15 cellular contexts compared by ENCODE assay signal in genomic region chr3:101928890-101929289, GRCh38.
DNase-seq lines count a peak whose midpoint lies in the region; ATAC-seq, FAIRE-seq and TF ChIP-seq lines count a peak whose summit lies in the region.
"Had no signal": no experiment of that assay in that cellular context is flagged by ENCODE, and none has a peak within 500 bp of the region (broad histone marks: within the 10 kb centered on the region; RNA-seq: fewer than 3 reads in every experiment).

No MANE protein-coding gene starts in this region.

- peak overlapping the region; percentile 33 to 68; a peak in 4 of 6 replicates for H3K27ac ChIP-seq in A549
- H3K27ac ChIP-seq in spleen: no peak overlapping the region
- H3K27ac ChIP-seq: cardiac muscle cell had no signal

- peaks cover 1% of the 10 kb centered on the region for H3K9me3 Mint-ChIP-seq in nephron progenitor cell
- H3K9me3 Mint-ChIP-seq: activated T-helper 2 cell treated with anti-CD3 and anti-CD28 coated beads, Interferon-gamma antibody, Interleukin-2, Interleukin-4, amounts not matched to agents 10 μg/mL and 5 μg/mL and 100 μg/mL, durations not matched to agents 14 hours and 24 hours and 36 hours had no signal

- peaks cover 7% of the 10 kb centered on the region for H3K4me1 Mint-ChIP-seq in nephron progenitor cell

- H3K27me3 ChIP-seq in spleen (replicated peaks in 1 of 7): no peaks in the 10 kb centered on the region
- H3K27me3 ChIP-seq: cardiac muscle cell had no signal

- H3K36me3 ChIP-seq in spleen: no peaks in the 10 kb centered on the region
- H3K36me3 ChIP-seq: cardiac muscle cell had no signal

- POLR2A ChIA-PET in A549 (lab: Yijun Ruan, JAX): interaction anchor here (1.1 kb wide), 1 partner anchor 79 kb away, joined by 5 read pairs; the partner anchor contains the start of gene NFKBIZ

- intact Hi-C loops in spleen (cut with DNase I; ENCODE audit: low total_unique reads): no loop called here

- no peak overlapping the region for H3K27ac Mint-ChIP-seq in nephron progenitor cell
- H3K27ac Mint-ChIP-seq: activated CD4-positive, alpha-beta T cell treated with anti-CD3 and anti-CD28 coated beads, Interleukin-2, amount 10 ng/mL, durations not matched to agents 7 days and 5 days; activated T-helper 2 cell treated with anti-CD3 and anti-CD28 coated beads, Interferon-gamma antibody, Interleukin-2, Interleukin-4, amounts not matched to agents 10 μg/mL and 5 μg/mL and 100 μg/mL, durations not matched to agents 14 hours and 24 hours and 36 hours; natural killer cell treated with Interleukin-12 subunit alpha and Interleukin-12 subunit beta and Interleukin-15 and Interleukin-18, amount 100 ng/mL, for 72 hours had no signal

- DNase-seq in A549 (ENCODE audit: low read depth in 1 of 2, low spot score in 1 of 2) (peak in 1 of 2 experiments; percentile 51), HTR-8/SVneo (ENCODE audit: insufficient read length, low spot score) (peak; percentile 73), astrocyte of the spinal cord (ENCODE audit: low read depth, low spot score) (peak; percentile 67), iris pigment epithelial cell (ENCODE audit: low read depth) (peak; percentile 65), nephron progenitor cell (no peak), NCI-H2081 (lab: John Stamatoyannopoulos, UW) (no peak), spleen (no peak)
- no peak for DNase-seq in stimulated activated CD8-positive, alpha-beta memory T cell treated with anti-CD3 and anti-CD28 coated beads, Interleukin-4, amount 100 ng/mL, for 48 hours
- DNase-seq: activated CD4-positive, alpha-beta T cell treated with anti-CD3 and anti-CD28 coated beads, Interleukin-2, amount 10 ng/mL, durations not matched to agents 7 days and 5 days; DMS79; NCI-H2227 treated with DMSO at 0.1 percent for 48 hours had no signal

- 68% methylated on average over 1 of the region's 1 CpG for WGBS in A549 (ENCODE audit: missing lambda C conversion rate)
- WGBS in spleen, 5 donors: 91 to 100% (median 94%) methylated on average over 1 of the region's 1 CpG

- TF ChIP-seq RAD21 in A549 (conservative IDR thresholded peaks at IDR 0.05 in 1 of 2, IDR thresholded peaks at IDR 0.05 in 1 of 2): no peak

- CTCF ChIA-PET in A549 (lab: Yijun Ruan, JAX): interaction anchor here (0.6 to 0.9 kb wide), 4 partner anchors 8 to 115 kb away, joined by 3 to 6 read pairs (median 3); no protein-coding TSS in a partner anchor

- no peak overlapping the region for H3K4me3 Mint-ChIP-seq in nephron progenitor cell
- H3K4me3 Mint-ChIP-seq: activated CD4-positive, alpha-beta T cell treated with anti-CD3 and anti-CD28 coated beads, Interleukin-2, amount 10 ng/mL, durations not matched to agents 7 days and 5 days; natural killer cell treated with Interleukin-12 subunit alpha and Interleukin-12 subunit beta and Interleukin-15 and Interleukin-18, amount 100 ng/mL, for 72 hours had no signal

- H3K36me3 Mint-ChIP-seq in nephron progenitor cell (ENCODE audit: low read depth): no peaks in the 10 kb centered on the region

- H3K27me3 Mint-ChIP-seq in nephron progenitor cell (ENCODE audit: low read depth, poor library complexity): peaks cover 5% of the 10 kb centered on the region
- H3K27me3 Mint-ChIP-seq: natural killer cell treated with Interleukin-12 subunit alpha and Interleukin-12 subunit beta and Interleukin-15 and Interleukin-18, amount 100 ng/mL, for 72 hours had no signal

- ATAC-seq in A549: peak; percentile 68 to 79
- ATAC-seq: natural killer cell treated with Interleukin-12 subunit alpha and Interleukin-12 subunit beta and Interleukin-15 and Interleukin-18, amount 100 ng/mL, for 72 hours had no signal

- H3K4me3 ChIP-seq in A549 (no peak overlapping the region), astrocyte of the spinal cord (ENCODE audit: low read depth, low read length) (no peak overlapping the region), spleen (no peak overlapping the region)
- H3K4me3 ChIP-seq: cardiac muscle cell had no signal

- TF ChIP-seq EP300 in A549 (IDR thresholded peaks at IDR 0.05): no peak

- no peak for TF ChIP-seq CTCF in A549 (IDR thresholded peaks at IDR 0.05)
- no peak for TF ChIP-seq CTCF in astrocyte of the spinal cord (IDR thresholded peaks at IDR 0.05; ENCODE audit: low read depth, low read length)
- TF ChIP-seq CTCF in nephron progenitor cell (IDR thresholded peaks at IDR 0.05): no peak
- no peak for TF ChIP-seq CTCF in spleen (IDR thresholded peaks at IDR 0.05 in 8 of 11, conservative IDR thresholded peaks at IDR 0.05 in 3 of 11)

- H3K4me2 ChIP-seq in A549: peak overlapping the region; percentile 4; the same call in 2 of the 3 replicates

- no peak for FAIRE-seq in A549 (lab: Jason Lieb, UNC)
- FAIRE-seq in HTR-8/SVneo (lab: Jason Lieb, UNC): peak; percentile 78
- FAIRE-seq: GM18507 had no signal

- no peaks in the 10 kb centered on the region for H3K9me3 ChIP-seq in A549
- no peaks in the 10 kb centered on the region for H3K9me3 ChIP-seq in spleen

- in situ Hi-C loops in astrocyte of the spinal cord (cut with HindIII; ENCODE audit: low sequenced_read_pairs): no loop called here

- H3K4me1 ChIP-seq in A549: peaks cover 36% of the 10 kb centered on the region; the same call in 2 of the 3 replicates
- H3K4me1 ChIP-seq in spleen: peaks cover 0 to 16% (median 0%) of the 10 kb centered on the region in 6 donors

- TF ChIP-seq POLR2A in A549 (IDR thresholded peaks at IDR 0.05; ENCODE audit: low read length): no peak
- TF ChIP-seq POLR2A in spleen (IDR thresholded peaks at IDR 0.05): no peak

TF ChIP-seq in A549, 52 proteins besides CTCF, POLR2A, EP300 and RAD21:
- TF ChIP-seq FOSL2 (IDR thresholded peaks at IDR 0.05) (no peak), FOSL2 (CRISPR knock-in tag; IDR thresholded peaks at IDR 0.05) (peak; percentile 56), GATA3 (IDR thresholded peaks at IDR 0.05; ENCODE audit: borderline replicate concordance) (0 out of 2 replicates have a peak, but pooled peaks have one; percentile 28), JUNB (IDR thresholded peaks at IDR 0.05) (peak; percentile 54), ZC3H11A (IDR thresholded peaks at IDR 0.05) (no peak)

Comparison
In these comparisons a context has a peak if more than half of its experiments do, and no peak if none do; other contexts are left out.
1. DNase-seq: peak in HTR-8/SVneo (single experiment), astrocyte of the spinal cord (single experiment) and iris pigment epithelial cell (single experiment); none in stimulated activated CD8-positive, alpha-beta memory T cell treated with anti-CD3 and anti-CD28 coated beads, Interleukin-4, amount 100 ng/mL, for 48 hours (single experiment), nephron progenitor cell (single experiment), NCI-H2081 (0 of 2) and spleen (single experiment).
2. H3K27ac ChIP-seq: peak in A549 (2 of 2); none in spleen (0 of 8).